ENCODE assay signal across 14 cellular contexts in the genomic region with DNA sequence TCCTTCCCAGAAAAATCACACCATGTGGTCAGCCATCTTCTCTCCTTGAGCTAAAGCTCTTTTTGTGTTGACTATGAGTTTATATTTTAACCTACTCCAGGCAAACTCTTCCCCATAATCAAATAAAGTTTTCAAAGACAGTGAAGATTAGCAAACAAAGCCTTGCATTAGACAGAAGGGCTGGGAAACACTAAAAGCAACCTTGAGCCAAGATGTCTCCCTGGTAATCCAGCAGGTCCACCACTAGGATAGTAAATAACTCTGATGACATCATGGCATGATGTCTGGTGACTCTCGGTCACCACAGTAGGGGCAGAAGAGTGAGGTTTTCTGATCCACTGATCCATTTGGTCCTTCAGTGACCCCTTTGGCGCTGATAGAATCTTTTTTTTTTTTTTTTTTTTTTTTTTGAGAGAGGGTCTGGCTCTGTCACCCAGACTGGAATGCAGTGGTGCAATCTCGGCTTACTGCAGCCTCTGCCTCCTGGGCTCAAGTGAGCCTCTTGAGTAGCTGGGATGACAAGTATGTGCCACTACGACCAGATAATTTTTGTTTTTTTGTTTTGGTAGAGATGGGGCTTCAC. TPM values are rescaled to one million over a fixed set of nuclear protein-coding genes. Genes with fewer than 3 reads are reported as not detected.
DNase-seq lines count a peak whose midpoint lies in the region; ATAC-seq and TF ChIP-seq lines count a peak whose summit lies in the region.
"Had no signal": no experiment of that assay in that cellular context is flagged by ENCODE, and none has a peak within 500 bp of the region (broad histone marks: within the 10 kb centered on the region; RNA-seq: fewer than 3 reads in every experiment).

No MANE protein-coding gene starts in this region.

- H3K4me1 ChIP-seq in hepatocyte (ENCODE audit: insufficient read depth) (peaks cover 23% of the 10 kb centered on the region), parathyroid adenoma (peaks cover 13% of the 10 kb centered on the region)
- H3K4me1 ChIP-seq in CD4-positive, alpha-beta memory T cell (ENCODE audit: insufficient read depth, low read length): no peaks in the 10 kb centered on the region
- H3K4me1 ChIP-seq: adrenal gland had no signal

- no peak overlapping the region for H3K27ac Mint-ChIP-seq in WTC11
- H3K27ac Mint-ChIP-seq in CD4-positive, alpha-beta memory T cell: no peak overlapping the region
- H3K27ac Mint-ChIP-seq: activated CD8-positive, alpha-beta T cell treated with anti-CD3 and anti-CD28 coated beads for 36 hours; activated T-helper 1 cell treated with anti-CD3 and anti-CD28 coated beads, Interleukin-12 subunit alpha, Interleukin-12 subunit beta, Interleukin-2, Interleukin-4 antibody, amounts not matched to agents 30 ng/mL and 10 ng/mL and 1 ng/mL, durations not matched to agents 14 hours and 24 hours and 36 hours had no signal

- POLR2A ChIA-PET in WTC11 (lab: Charles Lee): no interaction called here
- POLR2A ChIA-PET in CD4-positive, alpha-beta memory T cell (lab: Charles Lee; ENCODE audit: partially characterized antibody): no interaction called here

- no peaks in the 10 kb centered on the region for H3K27me3 ChIP-seq in hepatocyte
- H3K27me3 ChIP-seq in parathyroid adenoma (ENCODE audit: control insufficient read depth, insufficient read depth, low read length): no peaks in the 10 kb centered on the region
- no peaks in the 10 kb centered on the region for H3K27me3 ChIP-seq in CD4-positive, alpha-beta memory T cell (ENCODE audit: insufficient read depth, low read length)
- H3K27me3 ChIP-seq: adrenal gland had no signal

- DNase-seq in HCEC 1CT (peak; percentile 34), WTC11 (ENCODE audit: low spot score) (no peak), hepatocyte (ENCODE audit: low spot score) (peak; percentile 68), NCI-H1092 treated with DMSO at 0.1 percent for 48 hours (lab: John Stamatoyannopoulos, UW) (no peak)
- no peak for DNase-seq in activated naive CD4-positive, alpha-beta T cell (lab: John Stamatoyannopoulos, UW)
- DNase-seq in CD4-positive, alpha-beta memory T cell: no peak
- DNase-seq: activated CD8-positive, alpha-beta T cell treated with anti-CD3 and anti-CD28 coated beads for 36 hours; NCI-H2029; NCI-H526 treated with DMSO at 0.1 percent for 48 hours had no signal

- ATAC-seq in WTC11 (no peak), HG03342 (IDR thresholded peaks at IDR 0.05; ENCODE audit: unreplicated experiment) (no peak)
- ATAC-seq: activated CD8-positive, alpha-beta T cell treated with anti-CD3 and anti-CD28 coated beads for 36 hours; Panc1 had no signal

- H3K27me3 Mint-ChIP-seq in WTC11 (ENCODE audit: low read depth): no peaks in the 10 kb centered on the region
- no peaks in the 10 kb centered on the region for H3K27me3 Mint-ChIP-seq in CD4-positive, alpha-beta memory T cell
- H3K27me3 Mint-ChIP-seq: activated CD8-positive, alpha-beta T cell treated with anti-CD3 and anti-CD28 coated beads for 36 hours had no signal

- H3K4me3 ChIP-seq in hepatocyte (no peak overlapping the region), parathyroid adenoma (ENCODE audit: low read depth, low read length) (no peak overlapping the region)
- H3K4me3 ChIP-seq in CD4-positive, alpha-beta memory T cell (ENCODE audit: low read length in 2 of 2): no peak overlapping the region
- H3K4me3 ChIP-seq: adrenal gland had no signal

- H3K27ac ChIP-seq in hepatocyte: peak overlapping the region; percentile 84
- no peak overlapping the region for H3K27ac ChIP-seq in parathyroid adenoma
- no peak overlapping the region for H3K27ac ChIP-seq in CD4-positive, alpha-beta memory T cell (ENCODE audit: low read depth, low read length)
- H3K27ac ChIP-seq: adrenal gland had no signal

- no peaks in the 10 kb centered on the region for H3K9me3 ChIP-seq in hepatocyte (ENCODE audit: low read depth)
- H3K9me3 ChIP-seq in parathyroid adenoma (ENCODE audit: control insufficient read depth, low read length): no peaks in the 10 kb centered on the region
- H3K9me3 ChIP-seq in CD4-positive, alpha-beta memory T cell (ENCODE audit: control insufficient read depth in 1 of 2, low read length in 2 of 2): no peaks in the 10 kb centered on the region
- H3K9me3 ChIP-seq: adrenal gland had no signal

- H3K79me2 ChIP-seq in hepatocyte (no peaks in the 10 kb centered on the region), parathyroid adenoma (no peaks in the 10 kb centered on the region)

- TF ChIP-seq CTCF in WTC11 (IDR thresholded peaks at IDR 0.05): no peak
- TF ChIP-seq CTCF in hepatocyte (IDR thresholded peaks at IDR 0.05; ENCODE audit: poor library complexity): no peak
- no peak for TF ChIP-seq CTCF in parathyroid adenoma (IDR thresholded peaks at IDR 0.05)

- no peaks in the 10 kb centered on the region for H3K9me2 ChIP-seq in hepatocyte (replicated peaks; ENCODE audit: insufficient read depth)

- H3K36me3 ChIP-seq in hepatocyte (replicated peaks; ENCODE audit: insufficient read depth, low read depth) (no peaks in the 10 kb centered on the region), parathyroid adenoma (ENCODE audit: control insufficient read depth, insufficient read depth, low read length) (no peaks in the 10 kb centered on the region)
- no peaks in the 10 kb centered on the region for H3K36me3 ChIP-seq in CD4-positive, alpha-beta memory T cell (ENCODE audit: insufficient read depth, low read length)
- H3K36me3 ChIP-seq: adrenal gland had no signal

- no peak overlapping the region for H3K4me3 Mint-ChIP-seq in WTC11
- no peak overlapping the region for H3K4me3 Mint-ChIP-seq in CD4-positive, alpha-beta memory T cell
- H3K4me3 Mint-ChIP-seq: activated CD8-positive, alpha-beta T cell treated with anti-CD3 and anti-CD28 coated beads for 36 hours; activated T-helper 1 cell treated with anti-CD3 and anti-CD28 coated beads, Interleukin-12 subunit alpha, Interleukin-12 subunit beta, Interleukin-2, Interleukin-4 antibody, amounts not matched to agents 30 ng/mL and 10 ng/mL and 1 ng/mL, durations not matched to agents 14 hours and 24 hours and 36 hours had no signal

- H2AFZ ChIP-seq in hepatocyte (peak overlapping the region; percentile 8), parathyroid adenoma (peak overlapping the region; percentile 61)

- 53% methylated on average over 4 of the region's 4 CpGs for WGBS in hepatocyte (ENCODE audit: low lambda C conversion rate, missing lambda C conversion rate)

- CTCF ChIA-PET in WTC11 (lab: Charles Lee): interaction anchor here (0.6 kb wide), 1 partner anchor 48 kb away, joined by 4 read pairs; no protein-coding TSS in a partner anchor
- CTCF ChIA-PET in CD4-positive, alpha-beta memory T cell (lab: Charles Lee; ENCODE audit: partially characterized antibody): no interaction called here

- H3K4me2 ChIP-seq in hepatocyte (no peak overlapping the region), parathyroid adenoma (ENCODE audit: low read length) (no peak overlapping the region)

- intact Hi-C loops in CD4-positive, alpha-beta memory T cell (cut with micrococcal nuclease): no loop called here

- no peaks in the 10 kb centered on the region for H3K9me3 Mint-ChIP-seq in WTC11
- no peaks in the 10 kb centered on the region for H3K9me3 Mint-ChIP-seq in CD4-positive, alpha-beta memory T cell
- H3K9me3 Mint-ChIP-seq: activated CD8-positive, alpha-beta T cell treated with anti-CD3 and anti-CD28 coated beads for 36 hours; activated T-helper 1 cell treated with anti-CD3 and anti-CD28 coated beads, Interleukin-12 subunit alpha, Interleukin-12 subunit beta, Interleukin-2, Interleukin-4 antibody, amounts not matched to agents 30 ng/mL and 10 ng/mL and 1 ng/mL, durations not matched to agents 14 hours and 24 hours and 36 hours had no signal

- H4K20me1 ChIP-seq in hepatocyte (ENCODE audit: insufficient read depth, poor library complexity, severe bottlenecking): no peaks in the 10 kb centered on the region

- H3K9ac ChIP-seq in parathyroid adenoma: no peak overlapping the region

- H3K4me1 Mint-ChIP-seq in WTC11: no peaks in the 10 kb centered on the region
- peaks cover 0 to 13% (median 0%) of the 10 kb centered on the region in 4 donors for H3K4me1 Mint-ChIP-seq in CD4-positive, alpha-beta memory T cell

- no peaks in the 10 kb centered on the region for H3K36me3 Mint-ChIP-seq in WTC11
- H3K36me3 Mint-ChIP-seq in CD4-positive, alpha-beta memory T cell: no peaks in the 10 kb centered on the region

TF ChIP-seq in WTC11, 78 proteins besides CTCF, POLR2A, EP300 and RAD21:
- TF ChIP-seq EMX1 (CRISPR knock-in tag; IDR thresholded peaks at IDR 0.05) (no peak), GABPB1 (CRISPR knock-in tag; IDR thresholded peaks at IDR 0.05) (peak; percentile 74)

RNA-seq across cellular contexts. Expression of a gene that starts 30.6 kb away (rescaled TPM):
- total RNA-seq in WTC11 (2021) (8.4 to 10.8 TPM (median 9.6 TPM) in 3 replicates), hepatocyte (503 and 527 TPM in 2 replicates)
- 173 and 219 TPM in 2 replicates for polyA plus RNA-seq in hepatocyte
- 100 to 1,000 TPM; 176 to 180 TPM for total RNA-seq in CD4-positive, alpha-beta memory T cell
- polyA plus RNA-seq in CD4-positive, alpha-beta memory T cell: 10 to 100 TPM; 26.3 to 42.8 TPM

Comparison
In these comparisons a context has a peak if more than half of its experiments do, and no peak if none do; other contexts are left out.
1. DNase-seq: peak in HCEC 1CT (single experiment) and hepatocyte (single experiment); none in WTC11 (single experiment), activated naive CD4-positive, alpha-beta T cell (0 of 4), NCI-H1092 treated with DMSO at 0.1 percent for 48 hours (single experiment) and CD4-positive, alpha-beta memory T cell (0 of 5).
2. RNA of a gene that starts 30.6 kb away (total RNA-seq): 503 to 527 TPM in hepatocyte and 176 to 180 TPM in CD4-positive, alpha-beta memory T cell; 8.4 to 10.8 TPM in WTC11; every median in the first group is over 10 times any median in the second.